9 cellular contexts compared by ENCODE assay signal in genomic region chr1:161216945-161217712, GRCh38. TPM values are rescaled to one million over a fixed set of nuclear protein-coding genes. Genes with fewer than 3 reads are reported as not detected.
DNase-seq lines count a peak whose midpoint lies in the region; ATAC-seq, FAIRE-seq and TF ChIP-seq lines count a peak whose summit lies in the region.
"Had no signal": no experiment of that assay in that cellular context is flagged by ENCODE, and none has a peak within 500 bp of the region (broad histone marks: within the 10 kb centered on the region; RNA-seq: fewer than 3 reads in every experiment).

No MANE protein-coding gene starts in this region.

- DNase-seq in GM18507 (ENCODE audit: extremely low spot score, insufficient read length, low read depth), result peak; percentile 40
- peak; percentile 97 for DNase-seq in NOMO-1 treated with DMSO at 0.1 percent for 48 hours (lab: John Stamatoyannopoulos, UW; ENCODE audit: unreplicated experiment)
- DNase-seq in H1 (ENCODE audit: low read depth in 1 of 2, low spot score in 2 of 2), result no peak
- DNase-seq in omental fat pad (ENCODE audit: low spot score), result no peak
- DNase-seq in activated naive CD4-positive, alpha-beta T cell (lab: John Stamatoyannopoulos, UW), result no peak
- DNase-seq in stimulated activated CD4-positive, alpha-beta T cell treated with anti-CD3 and anti-CD28 coated beads, Interleukin-12 subunit alpha, Interleukin-12 subunit beta, amount 100 ng/mL, for 4 hours, result no peak
- no peak for DNase-seq in DMS153 (lab: John Stamatoyannopoulos, UW)

- no peak overlapping the region for H2BK15ac ChIP-seq in H1 (ENCODE audit: low read length)

- no peak overlapping the region for H3K4ac ChIP-seq in H1 (replicated peaks; ENCODE audit: insufficient read length, low read depth, low read length)

- H3K4me2 ChIP-seq in H1 (ENCODE audit: insufficient read depth in 1 of 2, low read depth in 2 of 2, low read length in 2 of 2), result peak overlapping the region in 1 of 2 experiments; percentile 8; a peak in 1 of 4 replicates

- H2BK20ac ChIP-seq in H1 (ENCODE audit: low read length), result no peak overlapping the region

- H2BK5ac ChIP-seq in H1 (ENCODE audit: low read depth, low read length), result no peak overlapping the region

- H3K9me3 ChIP-seq in H1 (ENCODE audit: insufficient read depth in 2 of 2, low read depth in 1 of 2, low read length in 1 of 2), result no peaks in the 10 kb centered on the region

- H2BK12ac ChIP-seq in H1 (ENCODE audit: low read depth, low read length), result no peak overlapping the region; the same call in 1 of the 2 replicates

- peak overlapping the region in 1 of 4 experiments; percentile 21; a peak in 1 of 7 replicates for H3K9ac ChIP-seq in H1 (replicated peaks in 1 of 4; ENCODE audit: extremely low read depth in 1 of 4, low read depth in 3 of 4, low read length in 3 of 4)

- H2BK120ac ChIP-seq in H1 (replicated peaks; ENCODE audit: low read depth, low read length), result no peak overlapping the region

- H4K20me1 ChIP-seq in H1 (replicated peaks in 1 of 2; ENCODE audit: control insufficient read depth in 1 of 2, insufficient read depth in 2 of 2, low read length in 2 of 2), result peaks cover 0 to 3% of the 10 kb centered on the region in 2 experiments

- CTCF ChIA-PET in H1 (lab: Charles Lee; ENCODE audit: partially characterized antibody), result interaction anchor here (0.5 to 23.7 kb wide), 18 partner anchors 11 to 798 kb away, joined by 3 to 427 read pairs (median 4); partner anchors contain the start of genes ADAMTS4, NDUFS2 and TOMM40L

- no peak for TF ChIP-seq RAD21 in H1 (IDR thresholded peaks at IDR 0.05 in 1 of 2, conservative IDR thresholded peaks at IDR 0.05 in 1 of 2; ENCODE audit: low read depth in 2 of 2, low read length in 2 of 2)

- no peak overlapping the region; the same call in 1 of the 2 replicates for H4K8ac ChIP-seq in H1 (ENCODE audit: extremely low read depth, insufficient read depth, low read length)

- 0 out of 7 replicates have a peak, but pooled peaks cover 0 to under 1% (median 0%) of the 10 kb centered on the region in 4 experiments for H3K27me3 ChIP-seq in H1 (replicated peaks in 1 of 4; ENCODE audit: control insufficient read depth in 3 of 4, extremely low read depth in 1 of 4, insufficient read depth in 3 of 4, low read length in 3 of 4)

- H3K36me3 ChIP-seq in H1 (ENCODE audit: control insufficient read depth in 2 of 4, insufficient read depth in 4 of 4, low read length in 3 of 4), result peaks cover 14 to 23% (median 20%) of the 10 kb centered on the region in 4 experiments; a peak in 7 of 8 replicates

- peak; percentile 78 for ATAC-seq in HG02610 (IDR thresholded peaks at IDR 0.05; ENCODE audit: unreplicated experiment)
- ATAC-seq in omental fat pad (ENCODE audit: low FRiP score), result peak; percentile 72

- TF ChIP-seq POLR2A in H1 (IDR thresholded peaks at IDR 0.05; ENCODE audit: control extremely low read depth in 1 of 2, low read depth in 2 of 2, low read length in 2 of 2), result no peak

- H3K4me3 ChIP-seq in H1 (ENCODE audit: extremely low read depth in 1 of 4, insufficient read depth in 2 of 4, low read depth in 3 of 4, low read length in 4 of 4), result no peak overlapping the region

- no peak overlapping the region for H3K27ac ChIP-seq in H1 (ENCODE audit: low read depth, low read length)

- no peak overlapping the region for H4K91ac ChIP-seq in H1 (replicated peaks; ENCODE audit: insufficient read length, low read length)

- H3K14ac ChIP-seq in H1 (ENCODE audit: insufficient read length), result no peak overlapping the region

- POLR2A ChIA-PET in H1 (lab: Charles Lee; ENCODE audit: partially characterized antibody), result interaction anchor here (0.6 to 9.9 kb wide), 8 partner anchors 9 to 163 kb away, joined by 3 to 82 read pairs (median 3); partner anchors contain the start of genes NDUFS2, PCP4L1, SDHC and TOMM40L

- H3K56ac ChIP-seq in H1 (replicated peaks; ENCODE audit: insufficient read length, low read depth, low read length), result no peak overlapping the region

- H3K4me1 ChIP-seq in H1 (replicated peaks in 1 of 4; ENCODE audit: control insufficient read depth in 3 of 4, insufficient read depth in 4 of 4, low read length in 3 of 4), result peaks cover 0 to 13% (median 0%) of the 10 kb centered on the region in 4 experiments; a peak in 3 of 7 replicates

- no peak for TF ChIP-seq CTCF in H1 (IDR thresholded peaks at IDR 0.05; ENCODE audit: control extremely low read depth in 1 of 3, insufficient read depth in 1 of 3, low read depth in 1 of 3, low read length in 3 of 3)
- TF ChIP-seq CTCF in omental fat pad (IDR thresholded peaks at IDR 0.05), result no peak

- H3K79me1 ChIP-seq in H1 (ENCODE audit: low read depth, low read length), result no peaks in the 10 kb centered on the region

- peak overlapping the region; percentile 67; the same call in 1 of the 2 replicates for H2AFZ ChIP-seq in H1 (ENCODE audit: low read length)

- H3K18ac ChIP-seq in H1 (ENCODE audit: extremely low read depth, low read length), result no peak overlapping the region

- no peak for TF ChIP-seq EP300 in H1 (IDR thresholded peaks at IDR 0.05; ENCODE audit: borderline replicate concordance in 1 of 2, low read depth in 2 of 2, low read length in 2 of 2)

- peak; percentile 97 for FAIRE-seq in GM18507 (lab: Jason Lieb, UNC)
- FAIRE-seq in H1 (lab: Jason Lieb, UNC), result no peak

- no peaks in the 10 kb centered on the region for H3K23me2 ChIP-seq in H1 (ENCODE audit: low read depth, low read length)

- no peak overlapping the region for H4K5ac ChIP-seq in H1 (ENCODE audit: insufficient read length, low read depth, low read length)

- no peak overlapping the region for H3K23ac ChIP-seq in H1 (ENCODE audit: insufficient read length)

- no peak overlapping the region for H2AK5ac ChIP-seq in H1 (ENCODE audit: low read depth, low read length)

- 94% methylated on average over 7 of the region's 7 CpGs; no CpG with 5 or more reads in 1 of the 2 experiments for WGBS in H1 (ENCODE audit: extremely low coverage in 1 of 2, insufficient coverage in 1 of 2, insufficient read length in 1 of 2, insufficient replicate concordance in 2 of 2, low coverage in 1 of 2, low lambda C conversion rate in 2 of 2, missing lambda C conversion rate in 1 of 2), 2 experiments

- no peaks in the 10 kb centered on the region for H3K79me2 ChIP-seq in H1 (ENCODE audit: control insufficient read depth in 1 of 2, insufficient read depth in 2 of 2, low read length in 2 of 2)

RNA-seq across cellular contexts. Expression of gene FCER1G, which starts 2.0 kb away (rescaled TPM):
- 0.86 TPM in 1 of 2 replicates, not detected in the other for total RNA-seq in H1 (2021; fragmentation: NEBNext Ultra II Directional; extraction: Animal tissue kit (Norgen Biotek cat#: 25700))
- polyA plus RNA-seq in H1 (2011; rRNA removed), result 0.85 and 1.6 TPM in 2 replicates
- polyA plus RNA-seq in H1 (2011; cell fraction: cytosol; rRNA removed), result 0.43 TPM
- 0.66 TPM for polyA plus RNA-seq in H1 (2011; cell fraction: nucleus; rRNA removed)
- 0.40 to 0.58 TPM (median 0.48 TPM) in 3 of 4 replicates, not detected in the other for polyA plus RNA-seq in H1 (2012, experiment 1 of 2)
- polyA plus RNA-seq in H1 (2012, experiment 2 of 2), result 0.93 TPM
- 0.85 TPM for polyA plus RNA-seq in H1 (2013, experiment 1 of 2)
- polyA plus RNA-seq in H1 (2013, experiment 2 of 2), result 0.85 TPM
- polyA minus RNA-seq in H1 (2011; rRNA and poly(A)+ RNA removed), result not detected in 2 replicates
- polyA minus RNA-seq in H1 (2011; cell fraction: cytosol; rRNA and poly(A)+ RNA removed), result not detected
- polyA minus RNA-seq in H1 (2011; cell fraction: nucleus; rRNA and poly(A)+ RNA removed), result not detected
- total RNA-seq in omental fat pad, result 100 to 1,000 TPM in 3 of 4 donors, 10 to 100 TPM in 1; 96.3 to 346 (median 179) TPM

RNA-seq across cellular contexts. Expression of gene APOA2, which starts 6.3 kb away (rescaled TPM):
- not detected in 2 replicates for total RNA-seq in H1 (2021; fragmentation: NEBNext Ultra II Directional; extraction: Animal tissue kit (Norgen Biotek cat#: 25700))
- 0.41 TPM in 1 of 2 replicates, not detected in the other for polyA plus RNA-seq in H1 (2011; rRNA removed)
- polyA plus RNA-seq in H1 (2011; cell fraction: cytosol; rRNA removed), result 3.6 TPM
- not detected for polyA plus RNA-seq in H1 (2011; cell fraction: nucleus; rRNA removed)
- polyA plus RNA-seq in H1 (2012, experiment 1 of 2), result 2.0 to 3.1 TPM in 2 of 4 replicates, not detected in the others
- polyA plus RNA-seq in H1 (2012, experiment 2 of 2), result 8.6 TPM
- polyA plus RNA-seq in H1 (2013, experiment 1 of 2), result not detected
- not detected for polyA plus RNA-seq in H1 (2013, experiment 2 of 2)
- not detected in 2 replicates for polyA minus RNA-seq in H1 (2011; rRNA and poly(A)+ RNA removed)
- polyA minus RNA-seq in H1 (2011; cell fraction: cytosol; rRNA and poly(A)+ RNA removed), result not detected
- polyA minus RNA-seq in H1 (2011; cell fraction: nucleus; rRNA and poly(A)+ RNA removed), result not detected
- total RNA-seq in omental fat pad, result not detected
- total RNA-seq: activated CD8-positive, alpha-beta memory T cell treated with anti-CD3 and anti-CD28 coated beads for 36 hours had no signal

RNA-seq across cellular contexts. Expression of gene TOMM40L, which starts 8.7 kb away (rescaled TPM):
- 13.8 and 15.0 TPM in 2 replicates for total RNA-seq in H1 (2021; fragmentation: NEBNext Ultra II Directional; extraction: Animal tissue kit (Norgen Biotek cat#: 25700))
- polyA plus RNA-seq in H1 (2011; rRNA removed), result 11.4 and 14.2 TPM in 2 replicates
- polyA plus RNA-seq in H1 (2011; cell fraction: cytosol; rRNA removed), result 14.8 TPM
- polyA plus RNA-seq in H1 (2011; cell fraction: nucleus; rRNA removed), result 19.7 TPM
- 10.0 to 14.8 TPM (median 12.8 TPM) in 4 replicates for polyA plus RNA-seq in H1 (2012, experiment 1 of 2)
- polyA plus RNA-seq in H1 (2012, experiment 2 of 2), result 10.6 TPM
- polyA plus RNA-seq in H1 (2013, experiment 1 of 2), result 9.6 TPM
- polyA plus RNA-seq in H1 (2013, experiment 2 of 2), result 8.8 TPM
- polyA minus RNA-seq in H1 (2011; rRNA and poly(A)+ RNA removed), result 23.4 and 24.7 TPM in 2 replicates
- 5.9 TPM for polyA minus RNA-seq in H1 (2011; cell fraction: cytosol; rRNA and poly(A)+ RNA removed)
- 21.5 TPM for polyA minus RNA-seq in H1 (2011; cell fraction: nucleus; rRNA and poly(A)+ RNA removed)
- 10 to 100 TPM in 3 of 4 donors, 1 to 10 TPM in 1; 9.6 to 15.4 (median 13.4) TPM for total RNA-seq in omental fat pad

RNA-seq across cellular contexts. Expression of gene NDUFS2, which starts 15.0 kb away (rescaled TPM):
- total RNA-seq in H1 (2021; fragmentation: NEBNext Ultra II Directional; extraction: Animal tissue kit (Norgen Biotek cat#: 25700)), result 88.7 and 95.1 TPM in 2 replicates
- 100 and 113 TPM in 2 replicates for polyA plus RNA-seq in H1 (2011; rRNA removed)
- 140 TPM for polyA plus RNA-seq in H1 (2011; cell fraction: cytosol; rRNA removed)
- polyA plus RNA-seq in H1 (2011; cell fraction: nucleus; rRNA removed), result 108 TPM
- polyA plus RNA-seq in H1 (2012, experiment 1 of 2), result 108 to 115 TPM (median 112 TPM) in 4 replicates
- polyA plus RNA-seq in H1 (2012, experiment 2 of 2), result 55.7 TPM
- 49.8 TPM for polyA plus RNA-seq in H1 (2013, experiment 1 of 2)
- 45.7 TPM for polyA plus RNA-seq in H1 (2013, experiment 2 of 2)
- polyA minus RNA-seq in H1 (2011; rRNA and poly(A)+ RNA removed), result 178 and 185 TPM in 2 replicates
- 86.2 TPM for polyA minus RNA-seq in H1 (2011; cell fraction: cytosol; rRNA and poly(A)+ RNA removed)
- 116 TPM for polyA minus RNA-seq in H1 (2011; cell fraction: nucleus; rRNA and poly(A)+ RNA removed)
- 100 to 1,000 TPM in 3 of 4 donors, 10 to 100 TPM in 1; 89.4 to 136 (median 122) TPM for total RNA-seq in omental fat pad

RNA-seq across cellular contexts. Expression of gene ADAMTS4, which starts 18.3 kb away (rescaled TPM):
- 7.2 and 12.4 TPM in 2 replicates for total RNA-seq in H1 (2021; fragmentation: NEBNext Ultra II Directional; extraction: Animal tissue kit (Norgen Biotek cat#: 25700))
- 4.6 and 6.4 TPM in 2 replicates for polyA plus RNA-seq in H1 (2011; rRNA removed)
- 3.8 TPM for polyA plus RNA-seq in H1 (2011; cell fraction: cytosol; rRNA removed)
- 8.8 TPM for polyA plus RNA-seq in H1 (2011; cell fraction: nucleus; rRNA removed)
- polyA plus RNA-seq in H1 (2012, experiment 1 of 2), result 6.1 to 7.9 TPM (median 6.5 TPM) in 4 replicates
- polyA plus RNA-seq in H1 (2012, experiment 2 of 2), result 3.1 TPM
- polyA plus RNA-seq in H1 (2013, experiment 1 of 2), result 5.4 TPM
- 4.8 TPM for polyA plus RNA-seq in H1 (2013, experiment 2 of 2)
- polyA minus RNA-seq in H1 (2011; rRNA and poly(A)+ RNA removed), result 9.9 and 12.8 TPM in 2 replicates
- 11.0 TPM for polyA minus RNA-seq in H1 (2011; cell fraction: cytosol; rRNA and poly(A)+ RNA removed)
- polyA minus RNA-seq in H1 (2011; cell fraction: nucleus; rRNA and poly(A)+ RNA removed), result 15.4 TPM
- 100 to 1,000 TPM in 2 of 4 donors, 10 to 100 TPM in 2; 38.5 to 238 (median 121) TPM for total RNA-seq in omental fat pad

Comparison
In these comparisons a context has a peak if more than half of its experiments do, and no peak if none do; other contexts are left out.
1. DNase-seq: peak in GM18507 (single experiment) and NOMO-1 treated with DMSO at 0.1 percent for 48 hours (single experiment); none in H1 (0 of 2), omental fat pad (single experiment), activated naive CD4-positive, alpha-beta T cell (0 of 4), stimulated activated CD4-positive, alpha-beta T cell treated with anti-CD3 and anti-CD28 coated beads, Interleukin-12 subunit alpha, Interleukin-12 subunit beta, amount 100 ng/mL, for 4 hours (single experiment) and DMS153 (single experiment).
2. RNA of gene FCER1G, which starts 2.0 kb away (total RNA-seq): 96.3 to 346 TPM in omental fat pad; 0.86 TPM in H1; every median in the first group is over 10 times any median in the second.